Comparison of ENCODE assay signal across 1 cellular context in genomic region chr12:109583733-109584132, GRCh38.
TF ChIP-seq lines count a peak whose summit lies in the region.

No MANE protein-coding gene starts in this region.

TF ChIP-seq in endothelial cell of umbilical vein, 7 proteins besides CTCF, POLR2A, EP300 and RAD21:
- TF ChIP-seq MAX (IDR thresholded peaks at IDR 0.05; ENCODE audit: insufficient read depth, insufficient read length) (no peak), GATA2 (IDR thresholded peaks at IDR 0.05; ENCODE audit: insufficient read depth, insufficient read length, low read depth, low read length) (no peak), FOS (IDR thresholded peaks at IDR 0.05; ENCODE audit: borderline replicate concordance, insufficient read depth, low read length) (no peak), POLR2AphosphoS5 (IDR thresholded peaks at IDR 0.05; ENCODE audit: insufficient read depth, low read depth, low read length) (no peak), EZH2 (IDR thresholded peaks at IDR 0.05; ENCODE audit: borderline replicate concordance, low read depth, low read length, severe bottlenecking) (no peak)
TF ChIP-seq in endothelial cell of umbilical vein: peak in this region for 0.
